Comparison of ENCODE assay signal across 1 cellular context in the genomic region with DNA sequence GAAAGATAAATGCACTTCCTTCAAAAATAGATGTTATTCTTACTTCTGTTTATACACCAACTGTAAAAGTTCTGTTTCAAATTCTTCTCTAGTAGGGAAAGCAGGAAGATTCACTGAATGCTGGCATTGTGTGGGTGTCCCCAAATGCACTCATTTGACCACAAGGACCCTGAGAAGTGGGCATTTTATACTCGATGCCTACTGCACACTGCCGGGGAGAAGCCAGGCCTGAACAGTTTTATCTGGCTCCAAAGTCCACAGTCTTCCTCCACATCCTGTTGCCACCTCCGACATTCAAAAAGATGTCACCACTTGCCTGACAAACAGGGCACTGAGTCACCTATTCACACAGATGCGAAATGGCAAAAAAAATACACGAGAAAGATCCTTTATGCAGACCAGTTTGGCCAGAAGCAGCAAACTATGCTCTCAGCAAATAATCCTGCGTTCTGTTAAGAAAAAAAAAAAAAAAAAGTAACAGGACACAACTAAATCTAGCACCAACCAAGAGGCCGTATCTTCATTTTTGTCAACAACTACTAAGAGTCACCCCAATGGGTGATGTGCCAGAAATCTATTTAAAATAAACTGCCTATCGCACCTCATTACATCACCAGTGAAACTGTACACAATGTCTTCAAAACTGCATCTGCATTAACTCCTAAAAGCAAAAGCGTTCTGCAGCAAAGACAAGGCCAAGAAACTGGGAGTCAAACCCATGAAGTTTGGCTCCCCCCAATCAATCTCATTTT.
A peak's percentile ranks its signal among the peaks of the same experiment; 100 is the strongest.
TF ChIP-seq lines count a peak whose summit lies in the region.

No MANE protein-coding gene starts in this region.

TF ChIP-seq in HepG2, 621 proteins besides CTCF, POLR2A, EP300 and RAD21 (continued from another document and continues in another):
- peak; percentile 40; the same call in 1 of the 2 replicates for TF ChIP-seq YEATS2 (CRISPR knock-in tag; IDR thresholded peaks at IDR 0.05; ENCODE audit: borderline replicate concordance)
- no peak for TF ChIP-seq ETS1 (CRISPR knock-in tag; IDR thresholded peaks at IDR 0.05)
- TF ChIP-seq HMGA1 (CRISPR knock-in tag; conservative IDR thresholded peaks at IDR 0.05), result no peak
- TF ChIP-seq, protein P1, sequence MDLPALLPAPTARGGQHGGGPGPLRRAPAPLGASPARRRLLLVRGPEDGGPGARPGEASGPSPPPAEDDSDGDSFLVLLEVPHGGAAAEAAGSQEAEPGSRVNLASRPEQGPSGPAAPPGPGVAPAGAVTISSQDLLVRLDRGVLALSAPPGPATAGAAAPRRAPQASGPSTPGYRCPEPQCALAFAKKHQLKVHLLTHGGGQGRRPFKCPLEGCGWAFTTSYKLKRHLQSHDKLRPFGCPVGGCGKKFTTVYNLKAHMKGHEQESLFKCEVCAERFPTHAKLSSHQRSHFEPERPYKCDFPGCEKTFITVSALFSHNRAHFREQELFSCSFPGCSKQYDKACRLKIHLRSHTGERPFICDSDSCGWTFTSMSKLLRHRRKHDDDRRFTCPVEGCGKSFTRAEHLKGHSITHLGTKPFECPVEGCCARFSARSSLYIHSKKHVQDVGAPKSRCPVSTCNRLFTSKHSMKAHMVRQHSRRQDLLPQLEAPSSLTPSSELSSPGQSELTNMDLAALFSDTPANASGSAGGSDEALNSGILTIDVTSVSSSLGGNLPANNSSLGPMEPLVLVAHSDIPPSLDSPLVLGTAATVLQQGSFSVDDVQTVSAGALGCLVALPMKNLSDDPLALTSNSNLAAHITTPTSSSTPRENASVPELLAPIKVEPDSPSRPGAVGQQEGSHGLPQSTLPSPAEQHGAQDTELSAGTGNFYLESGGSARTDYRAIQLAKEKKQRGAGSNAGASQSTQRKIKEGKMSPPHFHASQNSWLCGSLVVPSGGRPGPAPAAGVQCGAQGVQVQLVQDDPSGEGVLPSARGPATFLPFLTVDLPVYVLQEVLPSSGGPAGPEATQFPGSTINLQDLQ (CRISPR knock-in tag; IDR thresholded peaks at IDR 0.05), result no peak
- TF ChIP-seq ZNF639 (CRISPR knock-in tag; conservative IDR thresholded peaks at IDR 0.05), result no peak
- 0 out of 2 replicates have a peak, but pooled peaks have one; percentile 35 for TF ChIP-seq SIN3A (IDR thresholded peaks at IDR 0.05; ENCODE audit: borderline replicate concordance, low read depth, low read length)
- peak; percentile 83 for TF ChIP-seq FOXO1 (CRISPR knock-in tag; IDR thresholded peaks at IDR 0.05)
- TF ChIP-seq CREB1 (IDR thresholded peaks at IDR 0.05), result no peak
- TF ChIP-seq CREB1 (CRISPR knock-in tag; IDR thresholded peaks at IDR 0.05), result peak; percentile 43; the same call in 1 of the 2 replicates
- TF ChIP-seq ZNF562 (CRISPR knock-in tag; IDR thresholded peaks at IDR 0.05; ENCODE audit: borderline replicate concordance), result no peak
- peak; percentile 59 for TF ChIP-seq ASH2L (IDR thresholded peaks at IDR 0.05; ENCODE audit: insufficient read length, low read depth, low read length)
- no peak for TF ChIP-seq KDM3A (CRISPR knock-in tag; IDR thresholded peaks at IDR 0.05; ENCODE audit: low read depth)
- TF ChIP-seq, protein P2, sequence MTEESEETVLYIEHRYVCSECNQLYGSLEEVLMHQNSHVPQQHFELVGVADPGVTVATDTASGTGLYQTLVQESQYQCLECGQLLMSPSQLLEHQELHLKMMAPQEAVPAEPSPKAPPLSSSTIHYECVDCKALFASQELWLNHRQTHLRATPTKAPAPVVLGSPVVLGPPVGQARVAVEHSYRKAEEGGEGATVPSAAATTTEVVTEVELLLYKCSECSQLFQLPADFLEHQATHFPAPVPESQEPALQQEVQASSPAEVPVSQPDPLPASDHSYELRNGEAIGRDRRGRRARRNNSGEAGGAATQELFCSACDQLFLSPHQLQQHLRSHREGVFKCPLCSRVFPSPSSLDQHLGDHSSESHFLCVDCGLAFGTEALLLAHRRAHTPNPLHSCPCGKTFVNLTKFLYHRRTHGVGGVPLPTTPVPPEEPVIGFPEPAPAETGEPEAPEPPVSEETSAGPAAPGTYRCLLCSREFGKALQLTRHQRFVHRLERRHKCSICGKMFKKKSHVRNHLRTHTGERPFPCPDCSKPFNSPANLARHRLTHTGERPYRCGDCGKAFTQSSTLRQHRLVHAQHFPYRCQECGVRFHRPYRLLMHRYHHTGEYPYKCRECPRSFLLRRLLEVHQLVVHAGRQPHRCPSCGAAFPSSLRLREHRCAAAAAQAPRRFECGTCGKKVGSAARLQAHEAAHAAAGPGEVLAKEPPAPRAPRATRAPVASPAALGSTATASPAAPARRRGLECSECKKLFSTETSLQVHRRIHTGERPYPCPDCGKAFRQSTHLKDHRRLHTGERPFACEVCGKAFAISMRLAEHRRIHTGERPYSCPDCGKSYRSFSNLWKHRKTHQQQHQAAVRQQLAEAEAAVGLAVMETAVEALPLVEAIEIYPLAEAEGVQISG (CRISPR knock-in tag; IDR thresholded peaks at IDR 0.05), result peak; percentile 41; the same call in 1 of the 2 replicates
- peak; percentile 38; the same call in 1 of the 2 replicates for TF ChIP-seq PITX1 (CRISPR knock-in tag; IDR thresholded peaks at IDR 0.05)
- no peak for TF ChIP-seq ZBTB49 (CRISPR knock-in tag; IDR thresholded peaks at IDR 0.05; ENCODE audit: borderline replicate concordance)
- TF ChIP-seq GABPB1 (CRISPR knock-in tag; IDR thresholded peaks at IDR 0.05), result peak; percentile 47; the same call in 1 of the 2 replicates
- TF ChIP-seq ZFP36L2 (CRISPR knock-in tag; IDR thresholded peaks at IDR 0.05), result no peak
- no peak for TF ChIP-seq NR2F2 (IDR thresholded peaks at IDR 0.05; ENCODE audit: borderline replicate concordance, low read depth)
- TF ChIP-seq ZNF3 (CRISPR knock-in tag; IDR thresholded peaks at IDR 0.05), result no peak
- peak; percentile 65 for TF ChIP-seq RARA (CRISPR knock-in tag; IDR thresholded peaks at IDR 0.05)
- TF ChIP-seq AHDC1 (CRISPR knock-in tag; IDR thresholded peaks at IDR 0.05; ENCODE audit: borderline replicate concordance), result peak; percentile 79; the same call in 1 of the 2 replicates
- TF ChIP-seq RORA (CRISPR knock-in tag; IDR thresholded peaks at IDR 0.05), result no peak
- no peak for TF ChIP-seq ZNF431 (CRISPR knock-in tag; IDR thresholded peaks at IDR 0.05; ENCODE audit: borderline replicate concordance, low read depth)
- no peak for TF ChIP-seq SMAD9 (CRISPR knock-in tag; IDR thresholded peaks at IDR 0.05)
- TF ChIP-seq REPIN1 (CRISPR knock-in tag; IDR thresholded peaks at IDR 0.05; ENCODE audit: borderline replicate concordance, low read depth), result no peak
- peak; percentile 62; the same call in 1 of the 2 replicates for TF ChIP-seq FOSL1 (CRISPR knock-in tag; IDR thresholded peaks at IDR 0.05; ENCODE audit: borderline replicate concordance)
- TF ChIP-seq ZNF780A (CRISPR knock-in tag; IDR thresholded peaks at IDR 0.05), result no peak
- no peak for TF ChIP-seq ZNF468 (CRISPR knock-in tag; IDR thresholded peaks at IDR 0.05)
- TF ChIP-seq SMAD1 (CRISPR knock-in tag; IDR thresholded peaks at IDR 0.05; ENCODE audit: borderline replicate concordance, low read depth), result no peak
- TF ChIP-seq MEIS1 (CRISPR knock-in tag; IDR thresholded peaks at IDR 0.05; ENCODE audit: borderline replicate concordance), result peak; percentile 43; the same call in 1 of the 2 replicates
- no peak for TF ChIP-seq ZBTB7A (CRISPR knock-in tag; IDR thresholded peaks at IDR 0.05)
- no peak for TF ChIP-seq ZNF740 (CRISPR knock-in tag; IDR thresholded peaks at IDR 0.05)
- no peak for TF ChIP-seq ZNF367 (CRISPR knock-in tag; IDR thresholded peaks at IDR 0.05; ENCODE audit: borderline replicate concordance)
- TF ChIP-seq HOXA5 (CRISPR knock-in tag; IDR thresholded peaks at IDR 0.05), result peak; percentile 24; the same call in 1 of the 2 replicates
- TF ChIP-seq SCMH1 (CRISPR knock-in tag; IDR thresholded peaks at IDR 0.05; ENCODE audit: borderline replicate concordance), result no peak
- no peak for TF ChIP-seq SAFB2 (CRISPR knock-in tag; IDR thresholded peaks at IDR 0.05; ENCODE audit: borderline replicate concordance, low read depth)
- TF ChIP-seq ZSCAN21 (CRISPR knock-in tag; IDR thresholded peaks at IDR 0.05; ENCODE audit: borderline replicate concordance), result no peak
- 0 out of 2 replicates have a peak, but pooled peaks have one; percentile 27 for TF ChIP-seq ARNT2 (CRISPR knock-in tag; IDR thresholded peaks at IDR 0.05; ENCODE audit: low read depth)
- TF ChIP-seq SRSF9 (IDR thresholded peaks at IDR 0.05; ENCODE audit: borderline replicate concordance, insufficient read depth, low read depth, low read length, poor library complexity, severe bottlenecking), result no peak
- TF ChIP-seq ZFP1 (CRISPR knock-in tag; IDR thresholded peaks at IDR 0.05), result no peak
